8 cellular contexts compared by ENCODE assay signal in genomic region chr10:97771055-97771811, GRCh38. TPM values are rescaled to one million over a fixed set of nuclear protein-coding genes. Genes with fewer than 3 reads are reported as not detected.
DNase-seq lines count a peak whose midpoint lies in the region; TF ChIP-seq lines count a peak whose summit lies in the region.

No MANE protein-coding gene starts in this region.

- peaks cover 50% of the 10 kb centered on the region for H3K27me3 ChIP-seq in neuron (ENCODE audit: insufficient read depth, low read length)

- peak; percentile 4 for DNase-seq in DMS153 (lab: John Stamatoyannopoulos, UW)
- no peak for DNase-seq in DMS153 treated with DMSO at 0.1 percent for 48 hours (lab: John Stamatoyannopoulos, UW; ENCODE audit: unreplicated experiment)
- peak; percentile 33 for DNase-seq in NCI-H2227 treated with DMSO at 0.1 percent for 48 hours (lab: John Stamatoyannopoulos, UW)
- no peak for DNase-seq in epithelial cell of proximal tubule (ENCODE audit: low read depth)
- no peak for DNase-seq in activated gamma-delta T cell (lab: John Stamatoyannopoulos, UW)
- DNase-seq in HCEC 1CT, result no peak
- no peak for DNase-seq in NCI-H446 treated with DMSO at 0.1 percent for 48 hours (lab: John Stamatoyannopoulos, UW)

- H3K4me3 ChIP-seq in epithelial cell of proximal tubule (ENCODE audit: low read depth, low read length) (peak overlapping the region; percentile 21), neuron (ENCODE audit: low read length) (peak overlapping the region; percentile 39)

- H3K36me3 ChIP-seq in neuron (ENCODE audit: insufficient read depth, low read length), result no peaks in the 10 kb centered on the region

- H3K4me1 ChIP-seq in neuron (ENCODE audit: insufficient read depth, low read length), result peaks cover 15% of the 10 kb centered on the region

- H2AFZ ChIP-seq in neuron (ENCODE audit: low read depth, low read length), result no peak overlapping the region

- no peak for TF ChIP-seq CTCF in epithelial cell of proximal tubule (conservative IDR thresholded peaks at IDR 0.05; ENCODE audit: low read depth, low read length)

- H3K9me3 ChIP-seq in neuron (ENCODE audit: low read length), result no peaks in the 10 kb centered on the region

RNA-seq across cellular contexts. Expression of gene SFRP5, which starts 0.6 kb away (rescaled TPM):
- not detected in 2 replicates for total RNA-seq in epithelial cell of proximal tubule

RNA-seq across cellular contexts. Expression of gene ZFYVE27, which starts 34.3 kb away (rescaled TPM):
- total RNA-seq in epithelial cell of proximal tubule, result 13.5 and 23.6 TPM in 2 replicates

RNA-seq across cellular contexts. Expression of gene MARVELD1, which starts 57.7 kb away (rescaled TPM):
- 21.2 and 30.5 TPM in 2 replicates for total RNA-seq in epithelial cell of proximal tubule

Comparison
In these comparisons a context has a peak if more than half of its experiments do, and no peak if none do; other contexts are left out.
1. DNase-seq: peak in DMS153 (single experiment) and NCI-H2227 treated with DMSO at 0.1 percent for 48 hours (single experiment); none in DMS153 treated with DMSO at 0.1 percent for 48 hours (single experiment), epithelial cell of proximal tubule (single experiment), activated gamma-delta T cell (single experiment), HCEC 1CT (single experiment) and NCI-H446 treated with DMSO at 0.1 percent for 48 hours (single experiment).